Comparison of ENCODE assay signal across 11 cellular contexts in genomic region chr22:39292002-39292401, GRCh38. TPM values are rescaled to one million over a fixed set of nuclear protein-coding genes. Genes with fewer than 3 reads are reported as not detected.
A peak's percentile ranks its signal among the peaks of the same experiment; 100 is the strongest.
DNase-seq lines count a peak whose midpoint lies in the region; ATAC-seq and TF ChIP-seq lines count a peak whose summit lies in the region.
"Had no signal": no experiment of that assay in that cellular context is flagged by ENCODE, and none has a peak within 500 bp of the region (broad histone marks: within the 10 kb centered on the region; RNA-seq: fewer than 3 reads in every experiment).

No MANE protein-coding gene starts in this region.

- H2BK15ac ChIP-seq in mesendoderm (replicated peaks; ENCODE audit: low read depth): no peak overlapping the region

- 66 to 80% methylated on average over 21 of the region's 21 CpGs for WGBS in lung, 2 donors
- no CpG with 5 or more reads among the region's 21 CpGs for WGBS in mesendoderm (ENCODE audit: extremely low coverage, insufficient coverage, low lambda C conversion rate)

- no peaks in the 10 kb centered on the region for H3K79me1 ChIP-seq in mesendoderm (ENCODE audit: low read length)

- H3K27ac ChIP-seq in coronary artery: peak overlapping the region; percentile 46 to 85
- H3K27ac ChIP-seq in lung (ENCODE audit: low read depth in 1 of 2, low read length in 1 of 2): peak overlapping the region; percentile 17 to 78
- H3K27ac ChIP-seq in temporal lobe (ENCODE audit: low read depth, low read length): peak overlapping the region; percentile 19
- H3K27ac ChIP-seq in mesendoderm (ENCODE audit: low read depth, low read length): no peak overlapping the region

- H3K9me3 Mint-ChIP-seq in glutamatergic neuron (ENCODE audit: unreplicated experiment): no peaks in the 10 kb centered on the region

- no peaks in the 10 kb centered on the region for H3K79me2 ChIP-seq in mesendoderm (ENCODE audit: control insufficient read depth, insufficient read depth, low read length)

- no peak overlapping the region for H3K18ac ChIP-seq in mesendoderm (ENCODE audit: low read length)

- no peak overlapping the region for H3K9ac ChIP-seq in mesendoderm (ENCODE audit: low read length)

- H2BK120ac ChIP-seq in mesendoderm (ENCODE audit: low read depth, low read length): no peak overlapping the region

- no peak overlapping the region for H2BK5ac ChIP-seq in mesendoderm (ENCODE audit: low read length)

- H3K4me3 ChIP-seq in coronary artery (no peak overlapping the region), lung (no peak overlapping the region), mesendoderm (ENCODE audit: low read length) (no peak overlapping the region)

- H2AK5ac ChIP-seq in mesendoderm (ENCODE audit: low read length): no peak overlapping the region

- no peaks in the 10 kb centered on the region for H3K4me1 Mint-ChIP-seq in glutamatergic neuron (ENCODE audit: low read depth, unreplicated experiment)

- no peak overlapping the region for H3K4ac ChIP-seq in mesendoderm (ENCODE audit: low read depth, low read length)

- ATAC-seq in lung (ENCODE audit: insufficient read depth, low FRiP score) (no peak), GM21390 (IDR thresholded peaks at IDR 0.05; ENCODE audit: unreplicated experiment) (no peak)

- no peaks in the 10 kb centered on the region for H3K27me3 ChIP-seq in lung (ENCODE audit: control insufficient read depth, insufficient read depth)
- no peaks in the 10 kb centered on the region for H3K27me3 ChIP-seq in mesendoderm (ENCODE audit: insufficient read depth, low read length, poor library complexity)

- H3K4me3 Mint-ChIP-seq in glutamatergic neuron (ENCODE audit: unreplicated experiment): no peak overlapping the region

- no peak overlapping the region for H3K23ac ChIP-seq in mesendoderm (ENCODE audit: low read length)

- peaks cover 6% of the 10 kb centered on the region for H3K27me3 Mint-ChIP-seq in glutamatergic neuron (ENCODE audit: unreplicated experiment)

- no peak overlapping the region for H3K4me2 ChIP-seq in mesendoderm (ENCODE audit: low read length)

- no peak overlapping the region for H3K27ac Mint-ChIP-seq in glutamatergic neuron (ENCODE audit: unreplicated experiment)

- TF ChIP-seq CTCF in coronary artery (IDR thresholded peaks at IDR 0.05) (no peak), lung (IDR thresholded peaks at IDR 0.05; ENCODE audit: control extremely low read depth, extremely low read depth) (no peak), glutamatergic neuron (IDR thresholded peaks at IDR 0.05; ENCODE audit: partially characterized antibody, unreplicated experiment) (no peak)

- no peak overlapping the region for H3K56ac ChIP-seq in mesendoderm (ENCODE audit: low read length)

- no peak overlapping the region for H4K5ac ChIP-seq in mesendoderm (ENCODE audit: low read length)

- no peak overlapping the region for H4K8ac ChIP-seq in mesendoderm (ENCODE audit: low read depth, low read length)

- no peaks in the 10 kb centered on the region for H3K36me3 Mint-ChIP-seq in glutamatergic neuron (ENCODE audit: unreplicated experiment)

- DNase-seq in HT-29 (ENCODE audit: low spot score) (peak; percentile 74), coronary artery (ENCODE audit: low spot score) (no peak), lung (ENCODE audit: low spot score) (no peak), mesendoderm (no peak), SHP77 treated with DMSO at 0.1 percent for 48 hours (lab: John Stamatoyannopoulos, UW) (no peak), glutamatergic neuron (no peak)
- DNase-seq: activated CD8-positive, alpha-beta memory T cell treated with anti-CD3 and anti-CD28 coated beads, Interleukin-2, amount 50 U/mL, for 4 hours; central memory CD4-positive, alpha-beta T cell had no signal

- H3K36me3 ChIP-seq in lung (ENCODE audit: control insufficient read depth in 2 of 2, insufficient read depth in 2 of 2, low read length in 2 of 2) (no peaks in the 10 kb centered on the region), mesendoderm (ENCODE audit: control insufficient read depth, insufficient read depth, low read length) (no peaks in the 10 kb centered on the region)

- H3K4me1 ChIP-seq in lung (ENCODE audit: control insufficient read depth in 2 of 2, insufficient read depth in 2 of 2, low read length in 2 of 2): peaks cover 0 to 8% of the 10 kb centered on the region in 2 donors
- no peaks in the 10 kb centered on the region for H3K4me1 ChIP-seq in mesendoderm (ENCODE audit: control insufficient read depth, low read depth, low read length)

- H3K9me3 ChIP-seq in lung (ENCODE audit: control insufficient read depth in 2 of 2, insufficient read depth in 1 of 2, low read length in 1 of 2): no peaks in the 10 kb centered on the region

RNA-seq across cellular contexts. Expression of gene RPL3, which starts 27.4 kb away (rescaled TPM):
- total RNA-seq in HT-29 (2014; rRNA removed; shearing (Covaris generic)): 2,060 and 2,152 TPM in 2 replicates
- total RNA-seq in lung (1,000 to 10,000 TPM; 1,521 to 1,689 TPM), temporal lobe (1,109 TPM), glutamatergic neuron (ENCODE audit: unreplicated experiment) (1,061 TPM)
- polyA plus RNA-seq in lung: 1,000 to 10,000 TPM; 2,233 to 2,749 TPM
- 2,149 TPM for polyA plus RNA-seq in mesendoderm (2013, experiment 1 of 2)
- polyA plus RNA-seq in mesendoderm (2013, experiment 2 of 2): 2,158 TPM

RNA-seq across cellular contexts. Expression of gene PDGFB, which starts 47.2 kb away (rescaled TPM):
- 12.4 and 16.6 TPM in 2 replicates for total RNA-seq in HT-29 (2014; rRNA removed; shearing (Covaris generic))
- 10 to 100 TPM; 19.7 to 39.4 TPM for total RNA-seq in lung
- polyA plus RNA-seq in lung: 10 to 100 TPM in 1 of 2 donors, 1 to 10 TPM in 1; 9.8 to 56.7 TPM
- total RNA-seq in temporal lobe: 4.4 TPM
- 3.6 TPM for polyA plus RNA-seq in mesendoderm (2013, experiment 1 of 2)
- polyA plus RNA-seq in mesendoderm (2013, experiment 2 of 2): 3.7 TPM
- total RNA-seq in glutamatergic neuron (ENCODE audit: unreplicated experiment): 0.44 TPM

RNA-seq across cellular contexts. Expression of gene SYNGR1, which starts 57.8 kb away (rescaled TPM):
- not detected in 2 replicates for total RNA-seq in HT-29 (2014; rRNA removed; shearing (Covaris generic))
- total RNA-seq in lung: 10 to 100 TPM in 1 of 2 donors, 1 to 10 TPM in 1; 4.9 to 13.3 TPM
- polyA plus RNA-seq in lung: 1 to 10 TPM; 3.5 to 6.1 TPM
- total RNA-seq in temporal lobe: 53.8 TPM
- 10.5 TPM for polyA plus RNA-seq in mesendoderm (2013, experiment 1 of 2)
- polyA plus RNA-seq in mesendoderm (2013, experiment 2 of 2): 10.0 TPM
- total RNA-seq in glutamatergic neuron (ENCODE audit: unreplicated experiment): 49.5 TPM
- total RNA-seq: T-helper 1 cell treated with Interleukin-12 subunit alpha and Interleukin-12 subunit beta and Interleukin-4 antibody, amounts not matched to agents 30 ng/mL and 1 ng/mL, for 36 hours had no signal
